16 cellular contexts compared by ENCODE assay signal in the genomic region with DNA sequence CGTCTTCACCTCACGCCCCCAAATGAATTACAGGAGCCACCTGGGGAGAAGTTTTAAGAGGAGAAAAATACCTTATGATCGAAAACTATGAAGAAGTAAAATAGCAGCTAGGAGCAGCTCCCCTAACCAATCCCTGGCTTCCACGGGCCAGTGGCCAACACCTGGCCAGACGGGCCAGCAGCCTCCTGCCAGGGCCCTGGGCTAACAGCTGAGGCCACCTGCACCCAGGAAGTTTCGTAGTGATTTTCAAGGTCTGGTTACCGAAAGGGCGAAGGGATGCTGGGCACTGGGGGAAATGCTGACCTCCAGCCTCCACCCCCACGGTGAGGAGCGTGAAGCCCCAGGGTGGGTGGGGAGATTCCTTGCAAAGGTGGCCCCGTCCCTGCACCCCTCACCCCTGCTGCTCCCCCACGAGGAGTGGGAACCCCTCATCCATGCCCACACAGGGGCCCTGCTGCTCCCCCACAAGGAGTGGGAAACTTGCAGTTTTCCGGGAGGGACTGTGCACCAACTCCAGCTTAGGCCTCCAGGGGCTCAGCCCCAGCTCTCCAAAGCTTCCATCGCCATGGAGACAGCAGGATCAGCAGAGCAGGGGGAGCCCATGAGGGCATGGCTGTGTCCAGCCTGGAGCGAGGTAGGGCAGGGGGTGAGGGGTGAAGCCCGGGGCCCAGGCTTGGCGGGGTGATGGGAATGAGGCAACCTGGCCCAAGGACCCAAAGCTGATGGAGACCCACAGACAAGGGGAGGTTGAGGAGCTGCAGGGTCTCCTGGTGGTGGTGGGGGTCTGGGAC.
"Had no signal": no experiment of that assay in that cellular context is flagged by ENCODE, and none has a peak within 500 bp of the region (broad histone marks: within the 10 kb centered on the region; RNA-seq: fewer than 3 reads in every experiment).

No MANE protein-coding gene starts in this region.

- H3K36me3 ChIP-seq: ascending aorta, breast epithelium, ovary, tibial artery, uterus had no signal

- H3K4me1 ChIP-seq: ascending aorta, breast epithelium, tibial artery, uterus had no signal

- DNase-seq: activated CD4-positive, CD25-positive, alpha-beta regulatory T cell treated with anti-CD3 and anti-CD28 coated beads, Interleukin-2, amount 50 U/mL, for 72 hours; activated naive CD4-positive, alpha-beta T cell treated with Interleukin-2 at 50 U/mL for 16 hours; cerebellar nuclear complex; effector memory CD4-positive, alpha-beta T cell; foreskin fibroblast; glutamatergic neuron; hypothalamus; nephron progenitor cell; ovary; T-helper 9 cell; tibial artery; uterus had no signal

- H3K9me3 Mint-ChIP-seq: activated T-helper 1 cell treated with anti-CD3 and anti-CD28 coated beads, Interleukin-12 subunit alpha, Interleukin-12 subunit beta, Interleukin-2, Interleukin-4 antibody, amounts not matched to agents 30 ng/mL and 10 ng/mL and 1 ng/mL, durations not matched to agents 14 hours and 24 hours and 36 hours; nephron progenitor cell had no signal

- H3K9me3 ChIP-seq: ascending aorta, breast epithelium, ovary, tibial artery, uterus had no signal

- H3K4me3 ChIP-seq: ascending aorta, breast epithelium, ovary, tibial artery, uterus had no signal

- H3K27ac ChIP-seq: ascending aorta, breast epithelium, ovary, tibial artery, uterus had no signal

- H3K4me3 Mint-ChIP-seq: activated T-helper 1 cell treated with anti-CD3 and anti-CD28 coated beads, Interleukin-12 subunit alpha, Interleukin-12 subunit beta, Interleukin-2, Interleukin-4 antibody, amounts not matched to agents 30 ng/mL and 10 ng/mL and 1 ng/mL, durations not matched to agents 14 hours and 24 hours and 36 hours; nephron progenitor cell had no signal

- H3K27me3 ChIP-seq: ascending aorta, ovary, uterus had no signal

- ATAC-seq: sciatic nerve had no signal

- H3K27ac Mint-ChIP-seq: activated T-helper 1 cell treated with anti-CD3 and anti-CD28 coated beads, Interleukin-12 subunit alpha, Interleukin-12 subunit beta, Interleukin-2, Interleukin-4 antibody, amounts not matched to agents 30 ng/mL and 10 ng/mL and 1 ng/mL, durations not matched to agents 14 hours and 24 hours and 36 hours; nephron progenitor cell had no signal
